ENCODE assay signal across 13 cellular contexts in the genomic region with DNA sequence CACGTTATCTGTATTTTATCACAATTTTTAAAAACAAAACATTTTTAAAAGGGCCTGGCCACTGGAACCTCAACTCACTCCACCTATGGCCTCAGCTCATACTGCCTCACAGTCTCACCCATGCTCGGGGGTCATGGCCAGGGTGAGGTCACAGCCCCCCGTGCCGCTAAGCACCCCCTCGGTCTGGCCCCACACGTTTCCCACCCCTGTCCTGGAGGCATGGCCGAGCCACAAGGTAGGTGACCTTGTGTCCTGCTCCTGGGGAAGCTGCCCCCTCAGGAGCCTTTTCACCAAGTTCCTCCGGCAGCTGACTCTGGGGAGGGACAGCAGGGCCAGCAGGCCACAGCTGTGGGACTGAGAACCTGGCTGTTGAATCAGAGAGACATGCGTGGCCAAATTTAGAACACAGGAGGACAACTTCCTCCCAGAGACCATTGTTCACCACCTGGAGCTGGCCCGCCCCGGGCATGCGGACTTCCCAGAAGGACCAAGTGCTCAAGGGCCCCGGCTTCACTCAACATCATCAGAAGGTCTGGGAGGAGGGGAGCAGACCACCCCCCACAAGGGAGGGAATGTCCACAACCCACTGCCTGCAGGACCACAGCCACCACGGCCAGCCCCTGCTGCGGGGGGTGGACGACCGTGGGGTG.
"Had no signal": no experiment of that assay in that cellular context is flagged by ENCODE, and none has a peak within 500 bp of the region (broad histone marks: within the 10 kb centered on the region; RNA-seq: fewer than 3 reads in every experiment).

No MANE protein-coding gene starts in this region.

- H3K27ac Mint-ChIP-seq: activated naive CD4-positive, alpha-beta T cell treated with anti-CD3 and anti-CD28 coated beads, Interleukin-2, amount 50 U/mL, for 24 hours had no signal

- H3K4me3 ChIP-seq: body of pancreas, left lung, right lobe of liver had no signal

- H3K36me3 ChIP-seq: left lung, neutrophil, right lobe of liver had no signal

- H3K27me3 Mint-ChIP-seq: activated naive CD4-positive, alpha-beta T cell treated with anti-CD3 and anti-CD28 coated beads, Interleukin-2, amount 50 U/mL, for 24 hours had no signal

- H3K4me1 ChIP-seq: left lung, right lobe of liver had no signal

- H3K36me3 Mint-ChIP-seq: activated naive CD4-positive, alpha-beta T cell treated with anti-CD3 and anti-CD28 coated beads, Interleukin-2, amount 50 U/mL, for 24 hours had no signal

- H3K27me3 ChIP-seq: body of pancreas, left lung, neutrophil, right lobe of liver had no signal

- DNase-seq: activated CD4-positive, alpha-beta T cell treated with anti-CD3 and anti-CD28 coated beads, Interleukin-2, amount 50 U/mL, for 4 hours; activated effector memory CD4-positive, alpha-beta T cell treated with Interleukin-2 at 50 U/mL for 16 hours; activated T-cell treated with anti-CD3 and anti-CD28 coated beads, Interleukin-2, amount 50 U/mL, for 1 hour; body of pancreas; cerebellar nuclear complex; mesendoderm; right lobe of liver; stimulated activated CD4-positive, alpha-beta T cell treated with anti-CD3 and anti-CD28 coated beads, Interleukin-4, amount 100 ng/mL, for 1 hour; stimulated activated CD8-positive, alpha-beta memory T cell treated with anti-CD3 and anti-CD28 coated beads, Interleukin-4, amount 100 ng/mL, for 48 hours; stimulated activated naive CD8-positive, alpha-beta T cell treated with anti-CD3 and anti-CD28 coated beads, Interleukin-15, Interleukin-2, amounts not matched to agents 100 U/mL and 50 U/mL, for 24 hours had no signal

- H3K9me3 ChIP-seq: body of pancreas, left lung, neutrophil, right lobe of liver had no signal

- H3K27ac ChIP-seq: body of pancreas, left lung, neutrophil, right lobe of liver had no signal

- H3K4me3 Mint-ChIP-seq: activated naive CD4-positive, alpha-beta T cell treated with anti-CD3 and anti-CD28 coated beads, Interleukin-2, amount 50 U/mL, for 24 hours had no signal

- ATAC-seq: body of pancreas; left lung; right lobe of liver; stimulated activated naive CD8-positive, alpha-beta T cell treated with anti-CD3 and anti-CD28 coated beads, Interleukin-15, Interleukin-2, amounts not matched to agents 100 U/mL and 50 U/mL, for 24 hours had no signal

- H3K9me3 Mint-ChIP-seq: activated naive CD4-positive, alpha-beta T cell treated with anti-CD3 and anti-CD28 coated beads, Interleukin-2, amount 50 U/mL, for 24 hours had no signal

- H3K4me1 Mint-ChIP-seq: activated naive CD4-positive, alpha-beta T cell treated with anti-CD3 and anti-CD28 coated beads, Interleukin-2, amount 50 U/mL, for 24 hours had no signal
